Comparison of ENCODE assay signal across 24 cellular contexts in the genomic region with DNA sequence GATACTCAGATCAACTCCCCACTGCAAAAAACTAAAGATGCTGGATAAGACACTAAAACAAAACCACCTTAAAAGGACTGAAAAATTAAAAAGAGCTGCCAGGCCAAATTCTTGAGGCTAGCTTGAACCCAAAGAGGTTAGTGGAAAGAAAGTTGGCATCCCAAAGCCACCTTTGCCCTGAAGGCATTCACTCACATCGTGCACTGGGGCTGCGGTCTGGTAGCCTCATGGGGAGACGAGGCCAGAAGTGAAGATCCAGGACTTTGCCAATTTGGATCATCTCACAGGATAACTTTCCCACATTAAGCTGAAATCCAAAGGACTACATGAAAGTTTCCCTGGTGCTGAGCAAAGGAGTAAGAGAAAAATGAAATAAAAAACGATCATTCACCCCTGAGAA.
"Had no signal": no experiment of that assay in that cellular context is flagged by ENCODE, and none has a peak within 500 bp of the region (broad histone marks: within the 10 kb centered on the region; RNA-seq: fewer than 3 reads in every experiment).

No MANE protein-coding gene starts in this region.

- H3K4me3 ChIP-seq: left lung, lower lobe of right lung, pancreas, prostate gland, sigmoid colon, spleen, tibial nerve, uterus had no signal

- DNase-seq: hypothalamus; immature natural killer cell; kidney; left colon; left lung; lower lobe of right lung; mammary epithelial cell; mesenchymal stem cell; naive thymus-derived CD8-positive, alpha-beta T cell; nucleus accumbens; pancreas; posterior cingulate gyrus; retina; right cardiac atrium; sigmoid colon; small intestine; spleen; stimulated activated CD4-positive, alpha-beta T cell treated with anti-CD3 and anti-CD28 coated beads, Interleukin-4, amount 100 ng/mL, for 24 hours; stimulated activated naive CD4-positive, alpha-beta T cell; substantia nigra; uterus had no signal

- ATAC-seq: left colon; left lung; lower lobe of right lung; naive thymus-derived CD8-positive, alpha-beta T cell; right cardiac atrium; stimulated activated effector memory CD8-positive, alpha-beta T cell treated with anti-CD3 and anti-CD28 coated beads, Interleukin-12 subunit alpha, Interleukin-12 subunit beta, amount 100 ng/mL, for 72 hours had no signal
